In the genomic region with DNA sequence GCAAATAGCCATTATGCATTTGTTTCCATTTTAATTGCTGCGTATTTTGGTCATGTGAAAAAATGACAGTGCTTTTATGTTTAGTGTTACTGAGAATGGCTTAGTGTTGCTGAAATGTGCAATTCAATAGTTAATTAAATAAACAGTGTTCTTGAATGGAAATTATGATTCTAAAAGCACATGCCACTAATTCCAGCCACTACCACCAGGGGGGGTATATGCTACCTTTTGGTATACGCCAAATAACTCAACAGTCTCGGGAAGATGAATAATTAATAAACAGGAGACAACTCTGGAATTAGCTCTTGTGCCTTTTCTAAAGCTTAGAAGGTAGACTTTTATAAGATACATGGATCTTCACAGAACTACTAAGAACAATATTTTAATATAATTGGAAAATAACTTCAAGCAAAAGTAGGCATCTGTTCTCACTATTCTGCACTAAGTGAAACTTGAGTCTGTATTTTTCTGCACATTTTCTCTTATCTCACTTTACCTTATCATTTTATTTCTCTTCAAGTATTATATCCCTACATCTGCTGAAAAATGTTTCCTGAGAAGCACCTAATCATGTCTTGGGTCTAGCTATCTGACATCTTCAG, we compare ENCODE assay signal across 8 cellular contexts.
DNase-seq lines count a peak whose midpoint lies in the region; ATAC-seq and FAIRE-seq lines count a peak whose summit lies in the region.

No MANE protein-coding gene starts in this region.

- 35 to 51% (median 36%) methylated on average over 3 of the region's 3 CpGs for WGBS in small intestine, 3 donors

- no peaks in the 10 kb centered on the region for H3K4me1 ChIP-seq in small intestine (ENCODE audit: control insufficient read depth in 2 of 2, insufficient read depth in 1 of 2, low read depth in 1 of 2, low read length in 1 of 2)

- H3K36me3 ChIP-seq in small intestine (ENCODE audit: control insufficient read depth in 2 of 2, insufficient read depth in 2 of 2, low read length in 2 of 2) = no peaks in the 10 kb centered on the region

- H3K9me3 ChIP-seq in small intestine (ENCODE audit: control insufficient read depth, low read depth) = no peaks in the 10 kb centered on the region

- peak; percentile 72 for ATAC-seq in GM19467 (IDR thresholded peaks at IDR 0.05; ENCODE audit: unreplicated experiment)

- H3K27ac ChIP-seq in small intestine (ENCODE audit: low read depth in 1 of 2, low read length in 1 of 2) = no peak overlapping the region

- DNase-seq in NCI-H1417 (lab: John Stamatoyannopoulos, UW) (peak; percentile 0 to 18 (median 4)), NCI-H1417 treated with DMSO at 0.1 percent for 48 hours (lab: John Stamatoyannopoulos, UW) (no peak), HS-5 (ENCODE audit: low read depth) (peak; percentile 22), foreskin melanocyte (peak; percentile 30), small intestine (peak; percentile 64), GOT3 (lab: John Stamatoyannopoulos, UW) (no peak)
- DNase-seq in activated CD4-positive, alpha-beta T cell treated with anti-CD3 and anti-CD28 coated beads, Interleukin-2, amount 50 U/mL, for 1 hour = peak; percentile 26

- H3K4me3 ChIP-seq in small intestine (ENCODE audit: low read depth in 1 of 2, low read length in 2 of 2) = no peak overlapping the region

- FAIRE-seq in small intestine (lab: Jason Lieb, UNC) = no peak

- no peaks in the 10 kb centered on the region for H3K27me3 ChIP-seq in small intestine (ENCODE audit: control insufficient read depth in 2 of 2, insufficient read depth in 2 of 2, low read length in 2 of 2)

Comparison
In these comparisons a context has a peak if more than half of its experiments do, and no peak if none do; other contexts are left out.
1. DNase-seq: peak in NCI-H1417 (3 of 3), HS-5 (single experiment), activated CD4-positive, alpha-beta T cell treated with anti-CD3 and anti-CD28 coated beads, Interleukin-2, amount 50 U/mL, for 1 hour (single experiment), foreskin melanocyte (single experiment) and small intestine (single experiment); none in NCI-H1417 treated with DMSO at 0.1 percent for 48 hours (single experiment) and GOT3 (single experiment).